Comparison of ENCODE assay signal across 1 cellular context in the genomic region with DNA sequence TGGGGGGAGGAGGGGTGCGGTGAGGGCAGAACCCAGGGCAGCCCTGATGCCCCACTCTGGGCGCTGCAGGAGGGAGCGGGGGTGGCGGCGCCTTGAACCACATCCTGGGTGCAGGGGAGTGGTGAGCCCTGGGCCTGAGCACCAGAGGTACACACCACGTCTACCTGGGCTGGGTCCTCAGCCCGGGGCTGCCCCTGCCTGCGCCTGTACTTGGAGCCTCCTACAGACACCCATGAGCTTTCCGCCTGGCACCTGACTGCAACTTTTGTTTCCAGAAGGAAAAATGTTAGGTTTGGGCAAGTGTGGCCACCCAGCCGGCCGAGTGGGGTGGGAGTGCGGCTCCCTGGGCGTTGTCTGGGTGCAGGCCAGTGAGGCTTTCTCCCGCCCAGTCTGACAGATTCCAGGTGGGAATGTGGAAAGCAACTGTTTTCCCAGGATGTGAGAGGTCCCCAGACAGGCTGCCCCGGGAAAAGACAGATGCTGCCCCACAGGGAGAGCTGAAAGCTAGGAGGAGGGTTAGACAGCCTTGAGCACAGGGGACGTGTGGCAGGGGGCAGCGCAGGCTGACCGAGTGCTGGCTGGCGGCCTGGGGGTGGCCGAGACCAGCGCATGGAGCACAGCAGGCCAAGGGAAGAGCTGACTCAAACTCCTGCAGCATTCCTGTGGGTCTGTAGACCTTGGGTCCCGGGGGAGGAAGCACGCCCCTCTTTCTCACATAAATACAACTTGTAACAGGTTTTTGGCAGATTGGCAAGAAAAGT.
TF ChIP-seq lines count a peak whose summit lies in the region.

No MANE protein-coding gene starts in this region.

TF ChIP-seq in SK-N-SH treated with all-trans-retinoic acid at 6 μM for 48 hours, 23 proteins besides CTCF, POLR2A, EP300 and RAD21 (continued from another document):
- TF ChIP-seq, protein P1, sequence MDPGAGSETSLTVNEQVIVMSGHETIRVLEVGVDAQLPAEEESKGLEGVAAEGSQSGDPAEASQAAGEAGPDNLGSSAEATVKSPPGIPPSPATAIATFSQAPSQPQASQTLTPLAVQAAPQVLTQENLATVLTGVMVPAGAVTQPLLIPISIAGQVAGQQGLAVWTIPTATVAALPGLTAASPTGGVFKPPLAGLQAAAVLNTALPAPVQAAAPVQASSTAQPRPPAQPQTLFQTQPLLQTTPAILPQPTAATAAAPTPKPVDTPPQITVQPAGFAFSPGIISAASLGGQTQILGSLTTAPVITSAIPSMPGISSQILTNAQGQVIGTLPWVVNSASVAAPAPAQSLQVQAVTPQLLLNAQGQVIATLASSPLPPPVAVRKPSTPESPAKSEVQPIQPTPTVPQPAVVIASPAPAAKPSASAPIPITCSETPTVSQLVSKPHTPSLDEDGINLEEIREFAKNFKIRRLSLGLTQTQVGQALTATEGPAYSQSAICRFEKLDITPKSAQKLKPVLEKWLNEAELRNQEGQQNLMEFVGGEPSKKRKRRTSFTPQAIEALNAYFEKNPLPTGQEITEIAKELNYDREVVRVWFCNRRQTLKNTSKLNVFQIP (CRISPR knock-in tag; IDR thresholded peaks at IDR 0.05; ENCODE audit: borderline replicate concordance, low read depth), result no peak
- TF ChIP-seq, protein P2, sequence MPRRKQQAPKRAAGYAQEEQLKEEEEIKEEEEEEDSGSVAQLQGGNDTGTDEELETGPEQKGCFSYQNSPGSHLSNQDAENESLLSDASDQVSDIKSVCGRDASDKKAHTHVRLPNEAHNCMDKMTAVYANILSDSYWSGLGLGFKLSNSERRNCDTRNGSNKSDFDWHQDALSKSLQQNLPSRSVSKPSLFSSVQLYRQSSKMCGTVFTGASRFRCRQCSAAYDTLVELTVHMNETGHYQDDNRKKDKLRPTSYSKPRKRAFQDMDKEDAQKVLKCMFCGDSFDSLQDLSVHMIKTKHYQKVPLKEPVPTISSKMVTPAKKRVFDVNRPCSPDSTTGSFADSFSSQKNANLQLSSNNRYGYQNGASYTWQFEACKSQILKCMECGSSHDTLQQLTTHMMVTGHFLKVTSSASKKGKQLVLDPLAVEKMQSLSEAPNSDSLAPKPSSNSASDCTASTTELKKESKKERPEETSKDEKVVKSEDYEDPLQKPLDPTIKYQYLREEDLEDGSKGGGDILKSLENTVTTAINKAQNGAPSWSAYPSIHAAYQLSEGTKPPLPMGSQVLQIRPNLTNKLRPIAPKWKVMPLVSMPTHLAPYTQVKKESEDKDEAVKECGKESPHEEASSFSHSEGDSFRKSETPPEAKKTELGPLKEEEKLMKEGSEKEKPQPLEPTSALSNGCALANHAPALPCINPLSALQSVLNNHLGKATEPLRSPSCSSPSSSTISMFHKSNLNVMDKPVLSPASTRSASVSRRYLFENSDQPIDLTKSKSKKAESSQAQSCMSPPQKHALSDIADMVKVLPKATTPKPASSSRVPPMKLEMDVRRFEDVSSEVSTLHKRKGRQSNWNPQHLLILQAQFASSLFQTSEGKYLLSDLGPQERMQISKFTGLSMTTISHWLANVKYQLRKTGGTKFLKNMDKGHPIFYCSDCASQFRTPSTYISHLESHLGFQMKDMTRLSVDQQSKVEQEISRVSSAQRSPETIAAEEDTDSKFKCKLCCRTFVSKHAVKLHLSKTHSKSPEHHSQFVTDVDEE (CRISPR knock-in tag; IDR thresholded peaks at IDR 0.05), result no peak
- TF ChIP-seq, protein P3, sequence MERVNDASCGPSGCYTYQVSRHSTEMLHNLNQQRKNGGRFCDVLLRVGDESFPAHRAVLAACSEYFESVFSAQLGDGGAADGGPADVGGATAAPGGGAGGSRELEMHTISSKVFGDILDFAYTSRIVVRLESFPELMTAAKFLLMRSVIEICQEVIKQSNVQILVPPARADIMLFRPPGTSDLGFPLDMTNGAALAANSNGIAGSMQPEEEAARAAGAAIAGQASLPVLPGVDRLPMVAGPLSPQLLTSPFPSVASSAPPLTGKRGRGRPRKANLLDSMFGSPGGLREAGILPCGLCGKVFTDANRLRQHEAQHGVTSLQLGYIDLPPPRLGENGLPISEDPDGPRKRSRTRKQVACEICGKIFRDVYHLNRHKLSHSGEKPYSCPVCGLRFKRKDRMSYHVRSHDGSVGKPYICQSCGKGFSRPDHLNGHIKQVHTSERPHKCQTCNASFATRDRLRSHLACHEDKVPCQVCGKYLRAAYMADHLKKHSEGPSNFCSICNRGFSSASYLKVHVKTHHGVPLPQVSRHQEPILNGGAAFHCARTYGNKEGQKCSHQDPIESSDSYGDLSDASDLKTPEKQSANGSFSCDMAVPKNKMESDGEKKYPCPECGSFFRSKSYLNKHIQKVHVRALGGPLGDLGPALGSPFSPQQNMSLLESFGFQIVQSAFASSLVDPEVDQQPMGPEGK (CRISPR knock-in tag; IDR thresholded peaks at IDR 0.05; ENCODE audit: borderline replicate concordance), result no peak
- no peak for TF ChIP-seq CSDC2 (CRISPR knock-in tag; IDR thresholded peaks at IDR 0.05)
- TF ChIP-seq ARNTL (CRISPR knock-in tag; IDR thresholded peaks at IDR 0.05; ENCODE audit: borderline replicate concordance, low read depth), result no peak
- TF ChIP-seq PPARA (CRISPR knock-in tag; IDR thresholded peaks at IDR 0.05; ENCODE audit: borderline replicate concordance), result no peak
- TF ChIP-seq ZNF565 (CRISPR knock-in tag; conservative IDR thresholded peaks at IDR 0.05; ENCODE audit: low read depth), result no peak
- no peak for TF ChIP-seq TOX (CRISPR knock-in tag; IDR thresholded peaks at IDR 0.05; ENCODE audit: borderline replicate concordance)
- no peak for TF ChIP-seq SNAI2 (CRISPR knock-in tag; IDR thresholded peaks at IDR 0.05)
- no peak for TF ChIP-seq OSR1 (CRISPR knock-in tag; IDR thresholded peaks at IDR 0.05)
